Comparison of ENCODE assay signal across 23 cellular contexts in the genomic region with DNA sequence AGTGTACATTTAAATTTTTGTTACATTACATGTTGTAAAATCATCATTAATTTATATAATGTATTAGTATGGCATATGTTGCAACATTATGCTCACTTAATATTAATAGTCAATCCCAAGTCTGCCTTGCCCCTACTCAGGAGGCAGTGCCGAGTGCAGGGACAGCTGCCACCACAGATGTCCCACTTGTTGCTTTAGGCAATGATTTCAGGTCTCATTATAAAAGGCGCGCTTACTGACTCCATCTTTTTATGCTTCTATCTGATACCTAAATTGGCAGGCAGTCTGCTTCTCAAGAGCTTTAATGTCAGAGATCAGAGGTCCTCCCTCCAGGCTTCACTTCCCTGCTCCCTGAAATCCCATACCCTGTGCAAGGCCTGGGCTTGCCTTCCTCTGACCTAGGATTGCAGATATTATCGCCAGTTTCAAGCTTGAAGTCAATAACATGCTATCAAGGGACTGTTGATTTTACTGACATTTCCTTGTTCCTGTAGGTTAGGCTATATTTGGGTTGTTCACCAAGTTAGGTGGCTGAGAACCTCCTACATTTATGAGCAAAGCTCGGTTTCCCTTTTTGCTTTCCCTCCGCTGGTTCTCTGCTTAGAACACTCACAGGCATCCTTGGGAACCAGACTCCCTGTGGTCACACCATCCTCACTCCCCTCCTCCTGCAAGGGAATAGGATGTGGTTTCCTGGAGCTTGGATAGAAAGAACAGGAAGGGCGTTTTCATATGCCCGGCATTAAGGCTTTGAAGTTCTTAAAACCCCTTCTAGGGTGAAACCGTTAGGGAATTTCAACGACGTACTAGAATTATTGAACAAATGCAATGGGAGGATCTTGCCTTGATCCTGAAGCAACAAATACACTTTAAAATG.
DNase-seq lines count a peak whose midpoint lies in the region; ATAC-seq and TF ChIP-seq lines count a peak whose summit lies in the region.
"Had no signal": no experiment of that assay in that cellular context is flagged by ENCODE, and none has a peak within 500 bp of the region (broad histone marks: within the 10 kb centered on the region; RNA-seq: fewer than 3 reads in every experiment).

No MANE protein-coding gene starts in this region.

- H3K36me3 ChIP-seq in RWPE2 (ENCODE audit: low read depth) (no peaks in the 10 kb centered on the region), mucosa of descending colon (ENCODE audit: low read depth) (no peaks in the 10 kb centered on the region)
- H3K36me3 ChIP-seq: neutrophil, upper lobe of left lung had no signal

- POLR2A ChIA-PET in RWPE1 (lab: Yijun Ruan, JAX; ENCODE audit: low non-redundant PET), result no interaction called here

- ATAC-seq in RWPE2 (ENCODE audit: low read depth) (no peak), mucosa of descending colon (peak; percentile 74), GM21381 (IDR thresholded peaks at IDR 0.05; ENCODE audit: unreplicated experiment) (no peak)
- ATAC-seq: activated naive CD8-positive, alpha-beta T cell treated with anti-CD3 and anti-CD28 coated beads, Interleukin-2, amount 50 U/mL, for 24 hours; stimulated activated effector memory CD8-positive, alpha-beta T cell treated with anti-CD3 and anti-CD28 coated beads, Interleukin-12 subunit alpha, Interleukin-12 subunit beta, amount 100 ng/mL, for 72 hours had no signal

- H3K27ac ChIP-seq in RWPE2 (ENCODE audit: poor library complexity, severe bottlenecking), result no peak overlapping the region
- H3K27ac ChIP-seq in RWPE1, result no peak overlapping the region
- H3K27ac ChIP-seq: HL-60, KMS-11, neutrophil, upper lobe of left lung had no signal

- DNase-seq in DMS 273 (lab: John Stamatoyannopoulos, UW; ENCODE audit: unreplicated experiment) (peak; percentile 88), LNCaP clone FGC (ENCODE audit: low read depth) (peak; percentile 30), RWPE2 (ENCODE audit: low spot score) (peak; percentile 12), mucosa of descending colon (peak in 1 of 3 donors; percentile 29), RWPE1 (ENCODE audit: low spot score) (no peak), SKM-1 treated with dmso at 0.1 percent for 144 hours (lab: John Stamatoyannopoulos, UW; ENCODE audit: unreplicated experiment) (no peak)
- no peak for DNase-seq in activated naive CD4-positive, alpha-beta T cell (lab: John Stamatoyannopoulos, UW)
- DNase-seq: activated naive CD8-positive, alpha-beta T cell treated with anti-CD3 and anti-CD28 coated beads, Interleukin-2, amount 50 U/mL, for 24 hours; activated T-cell treated with anti-CD3 and anti-CD28 coated beads, Interleukin-2, amount 50 U/mL, for 24 hours; AML-193; caudate nucleus; DMS79; HFFc6; NCI-H187; NK-92 treated with Interleukin-12 subunit alpha and Interleukin-12 subunit beta, amount 100 ng/mL, for 24 hours; SHP77; T1000; upper lobe of left lung had no signal

- CTCF ChIA-PET in RWPE1 (lab: Yijun Ruan, JAX), result no interaction called here

- intact Hi-C loops in mucosa of descending colon (cut with DNase I, micrococcal nuclease), result no loop called here

- H3K27me3 ChIP-seq in RWPE2 (ENCODE audit: insufficient read depth, poor library complexity, severe bottlenecking), result peaks cover 87% of the 10 kb centered on the region

- H3K4me3 ChIP-seq in LNCaP clone FGC (ENCODE audit: low read depth, low read length) (no peak overlapping the region), RWPE2 (ENCODE audit: severe bottlenecking) (no peak overlapping the region), mucosa of descending colon (no peak overlapping the region)
- H3K4me3 ChIP-seq: upper lobe of left lung had no signal

- no peak for TF ChIP-seq CTCF in LNCaP clone FGC (IDR thresholded peaks at IDR 0.05; ENCODE audit: control insufficient read depth, extremely low read depth, insufficient read depth)
- no peak for TF ChIP-seq CTCF in RWPE2 (IDR thresholded peaks at IDR 0.05; ENCODE audit: poor library complexity, severe bottlenecking)
- no peak for TF ChIP-seq CTCF in mucosa of descending colon (IDR thresholded peaks at IDR 0.05)
- TF ChIP-seq CTCF in RWPE1 (conservative IDR thresholded peaks at IDR 0.05; ENCODE audit: low read depth), result no peak

- H3K4me1 ChIP-seq in RWPE2 (ENCODE audit: insufficient read depth, poor library complexity, severe bottlenecking), result no peaks in the 10 kb centered on the region
- H3K4me1 ChIP-seq in mucosa of descending colon (ENCODE audit: low read depth), result peaks cover 13% of the 10 kb centered on the region

- H3K9me3 ChIP-seq in RWPE2 (ENCODE audit: severe bottlenecking) (no peaks in the 10 kb centered on the region), mucosa of descending colon (no peaks in the 10 kb centered on the region)
- H3K9me3 ChIP-seq: neutrophil, upper lobe of left lung had no signal

Comparison
In these comparisons a context has a peak if more than half of its experiments do, and no peak if none do; other contexts are left out.
1. DNase-seq: peak in DMS 273 (single experiment), LNCaP clone FGC (single experiment) and RWPE2 (single experiment); none in activated naive CD4-positive, alpha-beta T cell (0 of 4), RWPE1 (single experiment) and SKM-1 treated with dmso at 0.1 percent for 144 hours (single experiment).